ENCODE assay signal across 1 cellular context in the genomic region with DNA sequence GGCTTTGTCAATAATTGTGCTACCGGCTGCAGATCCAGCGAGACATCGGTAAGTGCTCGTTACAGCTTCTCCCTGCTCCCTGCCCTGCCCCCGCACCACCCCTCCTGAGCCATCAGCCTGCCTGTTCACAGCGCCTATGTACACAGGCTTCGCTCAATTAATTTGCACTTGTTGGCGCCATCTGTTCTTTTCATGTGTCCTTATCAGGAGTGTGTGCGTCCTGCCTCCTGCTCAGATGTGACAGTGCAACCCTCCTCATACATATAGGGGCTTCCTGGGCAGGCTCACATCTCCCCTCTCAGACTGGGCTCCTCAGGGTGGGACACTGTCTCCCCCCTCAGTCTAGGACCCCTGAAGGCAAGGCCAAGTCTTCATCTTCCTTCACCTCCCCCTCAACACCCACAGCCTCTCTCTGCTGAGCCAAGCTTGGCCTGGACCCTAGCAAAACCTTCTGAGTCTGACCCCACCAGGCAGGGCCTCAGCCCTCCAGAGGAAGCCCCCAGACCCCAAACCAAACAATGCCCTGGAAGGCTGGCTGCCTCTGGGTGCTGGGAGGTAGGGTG.
TF ChIP-seq lines count a peak whose summit lies in the region.

No MANE protein-coding gene starts in this region.

TF ChIP-seq in HepG2, 621 proteins besides CTCF, POLR2A, EP300 and RAD21:
- TF ChIP-seq POLR2G (IDR thresholded peaks at IDR 0.05; ENCODE audit: low read depth, low read length) (no peak), MTA1 (CRISPR knock-in tag; IDR thresholded peaks at IDR 0.05; ENCODE audit: borderline replicate concordance) (no peak), FOXK1 (CRISPR knock-in tag; IDR thresholded peaks at IDR 0.05; ENCODE audit: borderline replicate concordance, low read depth) (no peak), DNMT3B (CRISPR knock-in tag; conservative IDR thresholded peaks at IDR 0.05) (no peak), NFYC (CRISPR knock-in tag; IDR thresholded peaks at IDR 0.05) (no peak), PPARG (CRISPR knock-in tag; conservative IDR thresholded peaks at IDR 0.05) (no peak), NCOA5 (CRISPR knock-in tag; IDR thresholded peaks at IDR 0.05) (no peak), MAF1 (CRISPR knock-in tag; IDR thresholded peaks at IDR 0.05; ENCODE audit: borderline replicate concordance) (no peak), ZBTB21 (CRISPR knock-in tag; IDR thresholded peaks at IDR 0.05) (no peak)
- TF ChIP-seq, protein P1, sequence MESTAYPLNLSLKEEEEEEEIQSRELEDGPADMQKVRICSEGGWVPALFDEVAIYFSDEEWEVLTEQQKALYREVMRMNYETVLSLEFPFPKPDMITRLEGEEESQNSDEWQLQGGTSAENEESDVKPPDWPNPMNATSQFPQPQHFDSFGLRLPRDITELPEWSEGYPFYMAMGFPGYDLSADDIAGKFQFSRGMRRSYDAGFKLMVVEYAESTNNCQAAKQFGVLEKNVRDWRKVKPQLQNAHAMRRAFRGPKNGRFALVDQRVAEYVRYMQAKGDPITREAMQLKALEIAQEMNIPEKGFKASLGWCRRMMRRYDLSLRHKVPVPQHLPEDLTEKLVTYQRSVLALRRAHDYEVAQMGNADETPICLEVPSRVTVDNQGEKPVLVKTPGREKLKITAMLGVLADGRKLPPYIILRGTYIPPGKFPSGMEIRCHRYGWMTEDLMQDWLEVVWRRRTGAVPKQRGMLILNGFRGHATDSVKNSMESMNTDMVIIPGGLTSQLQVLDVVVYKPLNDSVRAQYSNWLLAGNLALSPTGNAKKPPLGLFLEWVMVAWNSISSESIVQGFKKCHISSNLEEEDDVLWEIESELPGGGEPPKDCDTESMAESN (CRISPR knock-in tag; conservative IDR thresholded peaks at IDR 0.05) = no peak
- TF ChIP-seq, protein P2, sequence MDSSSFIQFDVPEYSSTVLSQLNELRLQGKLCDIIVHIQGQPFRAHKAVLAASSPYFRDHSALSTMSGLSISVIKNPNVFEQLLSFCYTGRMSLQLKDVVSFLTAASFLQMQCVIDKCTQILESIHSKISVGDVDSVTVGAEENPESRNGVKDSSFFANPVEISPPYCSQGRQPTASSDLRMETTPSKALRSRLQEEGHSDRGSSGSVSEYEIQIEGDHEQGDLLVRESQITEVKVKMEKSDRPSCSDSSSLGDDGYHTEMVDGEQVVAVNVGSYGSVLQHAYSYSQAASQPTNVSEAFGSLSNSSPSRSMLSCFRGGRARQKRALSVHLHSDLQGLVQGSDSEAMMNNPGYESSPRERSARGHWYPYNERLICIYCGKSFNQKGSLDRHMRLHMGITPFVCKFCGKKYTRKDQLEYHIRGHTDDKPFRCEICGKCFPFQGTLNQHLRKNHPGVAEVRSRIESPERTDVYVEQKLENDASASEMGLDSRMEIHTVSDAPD (CRISPR knock-in tag; IDR thresholded peaks at IDR 0.05) = no peak
